16 cellular contexts compared by ENCODE assay signal in genomic region chr2:197455428-197455827, GRCh38. TPM values are rescaled to one million over a fixed set of nuclear protein-coding genes. Genes with fewer than 3 reads are reported as not detected.
DNase-seq lines count a peak whose midpoint lies in the region; ATAC-seq and TF ChIP-seq lines count a peak whose summit lies in the region.
"Had no signal": no experiment of that assay in that cellular context is flagged by ENCODE, and none has a peak within 500 bp of the region (broad histone marks: within the 10 kb centered on the region; RNA-seq: fewer than 3 reads in every experiment).

No MANE protein-coding gene starts in this region.

- POLR2A ChIA-PET in activated CD4-positive, alpha-beta T cell treated with anti-CD3 and anti-CD28 coated beads for 36 hours (lab: Charles Lee) = interaction anchor here (0.7 to 1.1 kb wide), 2 partner anchors 40 to 656 kb away, joined by 3 read pairs; no protein-coding TSS in a partner anchor

- H2BK5ac ChIP-seq in trophoblast cell (ENCODE audit: low read depth, low read length, poor library complexity) = no peak overlapping the region

- H3K36me3 ChIP-seq in OCI-LY1 (ENCODE audit: insufficient read depth, low read length) (peaks cover 15% of the 10 kb centered on the region), trophoblast cell (ENCODE audit: control insufficient read depth in 1 of 2, insufficient read depth in 2 of 2, low read length in 2 of 2) (peaks cover 2 to 5% of the 10 kb centered on the region in 2 experiments)

- H2AFZ ChIP-seq in OCI-LY1 (ENCODE audit: low read length) = no peak overlapping the region
- H2AFZ ChIP-seq in trophoblast cell (ENCODE audit: insufficient read depth, low read length, poor library complexity) = peak overlapping the region; percentile 17

- H2AK5ac ChIP-seq in trophoblast cell (ENCODE audit: low read length) = no peak overlapping the region

- H3K79me1 ChIP-seq in trophoblast cell (ENCODE audit: low read length) = peaks cover 7% of the 10 kb centered on the region

- no peak overlapping the region for H4K8ac ChIP-seq in trophoblast cell (ENCODE audit: low read depth, low read length)

- H3K79me2 ChIP-seq in OCI-LY1 (ENCODE audit: insufficient read depth, low read length) (peaks cover 50% of the 10 kb centered on the region), trophoblast cell (ENCODE audit: control insufficient read depth, insufficient read depth, low read length, poor library complexity) (peaks cover 12% of the 10 kb centered on the region)

- H2BK12ac ChIP-seq in trophoblast cell (ENCODE audit: low read length) = no peak overlapping the region

- TF ChIP-seq CTCF in OCI-LY1 (IDR thresholded peaks at IDR 0.05; ENCODE audit: low read length) = no peak
- no peak for TF ChIP-seq CTCF in coronary artery (IDR thresholded peaks at IDR 0.05)

- H3K18ac ChIP-seq in trophoblast cell (ENCODE audit: low read length) = no peak overlapping the region

- H3K4me1 ChIP-seq in OCI-LY1 (ENCODE audit: insufficient read depth, low read length, severe bottlenecking) (peaks cover 18% of the 10 kb centered on the region), trophoblast cell (ENCODE audit: control insufficient read depth in 1 of 2, insufficient read depth in 2 of 2, low read length in 2 of 2) (no peaks in the 10 kb centered on the region)

- peaks cover 7% of the 10 kb centered on the region for H3K36me3 Mint-ChIP-seq in activated CD4-positive, alpha-beta T cell treated with anti-CD3 and anti-CD28 coated beads for 36 hours (ENCODE audit: low read depth)

- H3K4me3 ChIP-seq in OCI-LY1 (ENCODE audit: low read depth, low read length, poor library complexity, severe bottlenecking) = peak overlapping the region; percentile 82
- H3K4me3 ChIP-seq in coronary artery = peak overlapping the region; percentile 86
- no peak overlapping the region for H3K4me3 ChIP-seq in trophoblast cell (ENCODE audit: low read depth, low read length)
- H3K4me3 ChIP-seq: thyroid gland had no signal

- H2BK120ac ChIP-seq in trophoblast cell (ENCODE audit: insufficient read depth, low read length, poor library complexity) = no peak overlapping the region

- no peaks in the 10 kb centered on the region for H3K27me3 ChIP-seq in OCI-LY1 (ENCODE audit: insufficient read depth, low read length)
- H3K27me3 ChIP-seq in trophoblast cell (ENCODE audit: insufficient read depth, low read length) = no peaks in the 10 kb centered on the region
- H3K27me3 ChIP-seq: thyroid gland had no signal

- H3K27me3 Mint-ChIP-seq in activated CD4-positive, alpha-beta T cell treated with anti-CD3 and anti-CD28 coated beads for 36 hours = no peaks in the 10 kb centered on the region
- H3K27me3 Mint-ChIP-seq: activated CD4-positive, alpha-beta memory T cell treated with anti-CD3 and anti-CD28 coated beads, Interleukin-2, amount 10 ng/mL, durations not matched to agents 7 days and 5 days had no signal

- no peaks in the 10 kb centered on the region for H4K20me1 ChIP-seq in OCI-LY1 (ENCODE audit: insufficient read depth, low read length)

- H4K12ac ChIP-seq in trophoblast cell (ENCODE audit: low read depth, low read length) = no peak overlapping the region

- peak overlapping the region; percentile 90 for H3K4me3 Mint-ChIP-seq in activated CD4-positive, alpha-beta T cell treated with anti-CD3 and anti-CD28 coated beads for 36 hours

- H3K9me3 ChIP-seq in OCI-LY1 (ENCODE audit: low read length) (no peaks in the 10 kb centered on the region), trophoblast cell (ENCODE audit: insufficient read depth, low read depth, low read length) (no peaks in the 10 kb centered on the region)
- H3K9me3 ChIP-seq: thyroid gland had no signal

- H3K14ac ChIP-seq in trophoblast cell (ENCODE audit: low read length) = no peak overlapping the region

- H3K4me1 Mint-ChIP-seq in activated CD4-positive, alpha-beta T cell treated with anti-CD3 and anti-CD28 coated beads for 36 hours = peaks cover 52% of the 10 kb centered on the region

- DNase-seq in activated CD4-positive, alpha-beta T cell treated with anti-CD3 and anti-CD28 coated beads for 36 hours = no peak
- DNase-seq in activated CD4-positive, alpha-beta T cell treated with anti-CD3 and anti-CD28 coated beads, Interleukin-2, amount 50 U/mL, for 4 hours = no peak
- no peak for DNase-seq in coronary artery (ENCODE audit: low spot score)
- DNase-seq in trophoblast cell = no peak
- no peak for DNase-seq in NCI-H82 (lab: John Stamatoyannopoulos, UW)
- DNase-seq: activated CD4-positive, alpha-beta memory T cell treated with anti-CD3 and anti-CD28 coated beads, Interleukin-2, amount 10 ng/mL, durations not matched to agents 7 days and 5 days; anterior cingulate cortex; effector CD8-positive, alpha-beta T cell; MM.1S; NCI-H2227 treated with DMSO at 0.1 percent for 48 hours; thyroid gland had no signal

- no peak overlapping the region for H3K23ac ChIP-seq in trophoblast cell (ENCODE audit: low read length)

- no CpG with 5 or more reads among the region's 1 CpG for WGBS in trophoblast cell (ENCODE audit: extremely low coverage, insufficient coverage, insufficient read length)

- H3F3A ChIP-seq in OCI-LY1 (ENCODE audit: insufficient read depth, low read length) = no peaks in the 10 kb centered on the region

- no peak overlapping the region for H4K91ac ChIP-seq in trophoblast cell (ENCODE audit: low read depth, low read length)

- H3K4ac ChIP-seq in trophoblast cell (ENCODE audit: low read depth, low read length) = peak overlapping the region; percentile 81

- H3K27ac ChIP-seq in OCI-LY1 (ENCODE audit: low read depth, low read length, poor library complexity, severe bottlenecking) = no peak overlapping the region
- H3K27ac ChIP-seq in coronary artery = no peak overlapping the region
- no peak overlapping the region for H3K27ac ChIP-seq in trophoblast cell (ENCODE audit: low read depth, low read length)
- H3K27ac ChIP-seq: HL-60, thyroid gland had no signal

- H3K4me2 ChIP-seq in OCI-LY1 (ENCODE audit: low read length) = peak overlapping the region; percentile 69; the same call in 1 of the 2 replicates
- no peak overlapping the region for H3K4me2 ChIP-seq in trophoblast cell (ENCODE audit: low read length)

- CTCF ChIA-PET in activated CD4-positive, alpha-beta T cell treated with anti-CD3 and anti-CD28 coated beads for 36 hours (lab: Charles Lee) = interaction anchor here (0.6 to 1.0 kb wide), 3 partner anchors 13 to 41 kb away, joined by 3 read pairs; no protein-coding TSS in a partner anchor

- H3K9me3 Mint-ChIP-seq in activated CD4-positive, alpha-beta T cell treated with anti-CD3 and anti-CD28 coated beads for 36 hours (ENCODE audit: low read depth) = no peaks in the 10 kb centered on the region
- H3K9me3 Mint-ChIP-seq: activated CD4-positive, alpha-beta memory T cell treated with anti-CD3 and anti-CD28 coated beads, Interleukin-2, amount 10 ng/mL, durations not matched to agents 7 days and 5 days had no signal

- peak overlapping the region; percentile 47 for H3K27ac Mint-ChIP-seq in activated CD4-positive, alpha-beta T cell treated with anti-CD3 and anti-CD28 coated beads for 36 hours

- no peaks in the 10 kb centered on the region for H3K9me2 ChIP-seq in OCI-LY1 (ENCODE audit: low read depth, low read length)

- intact Hi-C loops in activated CD4-positive, alpha-beta T cell treated with anti-CD3 and anti-CD28 coated beads for 36 hours (cut with DNase I, micrococcal nuclease) = no loop called here

- no peak overlapping the region; the same call in 1 of the 2 replicates for H3K9ac ChIP-seq in OCI-LY1 (ENCODE audit: low read length)
- H3K9ac ChIP-seq in trophoblast cell (ENCODE audit: low read length) = no peak overlapping the region

- no peak for ATAC-seq in activated CD4-positive, alpha-beta T cell treated with anti-CD3 and anti-CD28 coated beads for 36 hours
- ATAC-seq in esophagus mucosa = no peak
- no peak for ATAC-seq in HG02884 (IDR thresholded peaks at IDR 0.05; ENCODE audit: unreplicated experiment)
- ATAC-seq: Panc1 had no signal

RNA-seq across cellular contexts. Expression of gene COQ10B, which starts 2.1 kb away (rescaled TPM):
- 10 to 100 TPM in 1 of 2 experiments, 1 to 10 TPM in 1; 9.7 to 13.3 TPM for total RNA-seq in activated CD4-positive, alpha-beta T cell treated with anti-CD3 and anti-CD28 coated beads for 36 hours
- polyA plus RNA-seq in trophoblast cell (2013) = 26.1 and 26.3 TPM in 2 replicates
- 12.8 TPM for total RNA-seq in esophagus mucosa

RNA-seq across cellular contexts. Expression of gene SF3B1, which starts 20.6 kb away (rescaled TPM):
- 100 to 1,000 TPM; 262 to 277 TPM for total RNA-seq in activated CD4-positive, alpha-beta T cell treated with anti-CD3 and anti-CD28 coated beads for 36 hours
- 250 and 256 TPM in 2 replicates for polyA plus RNA-seq in trophoblast cell (2013)
- 113 TPM for total RNA-seq in esophagus mucosa

RNA-seq across cellular contexts. Expression of gene HSPD1, which starts 44.2 kb away (rescaled TPM):
- total RNA-seq in activated CD4-positive, alpha-beta T cell treated with anti-CD3 and anti-CD28 coated beads for 36 hours = 1,000 to 10,000 TPM in 1 of 2 experiments, 100 to 1,000 TPM in 1; 872 to 1,138 TPM
- 159 and 161 TPM in 2 replicates for polyA plus RNA-seq in trophoblast cell (2013)
- 127 TPM for total RNA-seq in esophagus mucosa

RNA-seq across cellular contexts. Expression of gene HSPE1, which starts 44.8 kb away (rescaled TPM):
- 100 to 1,000 TPM; 250 to 356 TPM for total RNA-seq in activated CD4-positive, alpha-beta T cell treated with anti-CD3 and anti-CD28 coated beads for 36 hours
- polyA plus RNA-seq in trophoblast cell (2013) = 241 and 243 TPM in 2 replicates
- total RNA-seq in esophagus mucosa = 63.5 TPM
